Comparison of ENCODE assay signal across 26 cellular contexts in genomic region chr17:2931901-2932300, GRCh38.
DNase-seq lines count a peak whose midpoint lies in the region; ATAC-seq, FAIRE-seq and TF ChIP-seq lines count a peak whose summit lies in the region.
"Had no signal": no experiment of that assay in that cellular context is flagged by ENCODE, and none has a peak within 500 bp of the region (broad histone marks: within the 10 kb centered on the region; RNA-seq: fewer than 3 reads in every experiment).

No MANE protein-coding gene starts in this region.

- DNase-seq in OCI-LY7 (ENCODE audit: low spot score) (no peak), endodermal cell (no peak), neural crest cell (ENCODE audit: low read depth, low spot score) (no peak), small intestine (no peak), DMS53 treated with DMSO at 0.1 percent for 48 hours (lab: John Stamatoyannopoulos, UW; ENCODE audit: unreplicated experiment) (no peak), ovary (no peak)
- DNase-seq: activated CD4-positive, alpha-beta T cell treated with anti-CD3 and anti-CD28 coated beads, Interleukin-2, amount 50 U/mL, for 1 hour; activated naive CD4-positive, alpha-beta T cell treated with Interleukin-2 at 50 U/mL for 16 hours; adrenal gland; body of pancreas; Caco-2; left cardiac atrium; NCI-H146; NCI-H446; NCI-H748 treated with DMSO at 0.1 percent for 48 hours; substantia nigra; SW 1271; T-helper 9 cell; upper lobe of left lung had no signal

- H3K27ac ChIP-seq in DOHH2 (ENCODE audit: low read depth, low read length) (peak overlapping the region; percentile 80), OCI-LY7 (ENCODE audit: low read depth, low read length, poor library complexity, severe bottlenecking) (peak overlapping the region; percentile 89), endodermal cell (ENCODE audit: low read depth, low read length) (no peak overlapping the region), small intestine (ENCODE audit: low read depth in 1 of 2, low read length in 1 of 2) (no peak overlapping the region), ovary (no peak overlapping the region)
- H3K27ac ChIP-seq: adrenal gland, body of pancreas, C4-2B, upper lobe of left lung had no signal

- intact Hi-C loops in OCI-LY7 (cut with micrococcal nuclease; ENCODE audit: unreplicated experiment) (loop anchor here (1.0 to 2.0 kb wide), 2 partner anchors 71 to 83 kb away; no protein-coding TSS in a partner anchor), ovary (cut with DNase I) (no loop called here)

- H3K36me3 ChIP-seq in DOHH2 (ENCODE audit: control insufficient read depth, low read length): no peaks in the 10 kb centered on the region
- H3K36me3 ChIP-seq in OCI-LY7 (ENCODE audit: insufficient read depth, low read length): no peaks in the 10 kb centered on the region
- H3K36me3 ChIP-seq in endodermal cell (ENCODE audit: control insufficient read depth, insufficient read depth, low read length): no peaks in the 10 kb centered on the region
- no peaks in the 10 kb centered on the region for H3K36me3 ChIP-seq in small intestine (ENCODE audit: control insufficient read depth in 2 of 2, insufficient read depth in 2 of 2, low read length in 2 of 2)
- H3K36me3 ChIP-seq in ovary: no peaks in the 10 kb centered on the region
- H3K36me3 ChIP-seq: adrenal gland, upper lobe of left lung had no signal

- H3K9me2 ChIP-seq in DOHH2 (replicated peaks; ENCODE audit: control insufficient read depth, low read length): no peaks in the 10 kb centered on the region
- H3K9me2 ChIP-seq in OCI-LY7 (ENCODE audit: insufficient read depth, low read length): no peaks in the 10 kb centered on the region

- no TSS peak for BruUV-seq in OCI-LY7 (replicated peaks; lab: Mats Ljungman, UMichigan)

- peaks cover 21% of the 10 kb centered on the region for H3K4me1 Mint-ChIP-seq in endodermal cell
- peaks cover 4% of the 10 kb centered on the region for H3K4me1 Mint-ChIP-seq in neural crest cell

- peak overlapping the region; percentile 66 for H3K4me2 ChIP-seq in DOHH2 (ENCODE audit: low read length)
- H3K4me2 ChIP-seq in OCI-LY7 (ENCODE audit: low read length): peak overlapping the region; percentile 77

- ATAC-seq in HG03457 (IDR thresholded peaks at IDR 0.05; ENCODE audit: unreplicated experiment): no peak
- ATAC-seq: body of pancreas, left cardiac atrium had no signal

- H3K4me1 ChIP-seq in DOHH2 (ENCODE audit: control insufficient read depth, low read length) (peaks cover 47% of the 10 kb centered on the region), OCI-LY7 (ENCODE audit: insufficient read depth, low read length, poor library complexity, severe bottlenecking) (peaks cover 51% of the 10 kb centered on the region), endodermal cell (ENCODE audit: control insufficient read depth, insufficient read depth, low read length) (peaks cover 7% of the 10 kb centered on the region), small intestine (ENCODE audit: control insufficient read depth in 2 of 2, insufficient read depth in 1 of 2, low read depth in 1 of 2, low read length in 1 of 2) (peaks cover 0 to 4% of the 10 kb centered on the region in 2 donors), ovary (ENCODE audit: insufficient read depth) (no peaks in the 10 kb centered on the region)
- H3K4me1 ChIP-seq: adrenal gland had no signal

- POLR2A ChIA-PET in OCI-LY7 (lab: Charles Lee): interaction anchor here (0.6 to 3.1 kb wide), 8 partner anchors 14 to 1569 kb away, joined by 3 to 18 read pairs (median 4); no protein-coding TSS in a partner anchor

- no peaks in the 10 kb centered on the region for H3K27me3 ChIP-seq in DOHH2 (ENCODE audit: control insufficient read depth, low read length)
- H3K27me3 ChIP-seq in endodermal cell (ENCODE audit: control insufficient read depth, insufficient read depth, low read length, poor library complexity, severe bottlenecking): no peaks in the 10 kb centered on the region
- no peaks in the 10 kb centered on the region for H3K27me3 ChIP-seq in small intestine (ENCODE audit: control insufficient read depth in 2 of 2, insufficient read depth in 2 of 2, low read length in 2 of 2)
- no peaks in the 10 kb centered on the region for H3K27me3 ChIP-seq in ovary
- H3K27me3 ChIP-seq: adrenal gland, body of pancreas, upper lobe of left lung had no signal

- FAIRE-seq in small intestine (lab: Jason Lieb, UNC): no peak
- FAIRE-seq: frontal cortex, G401.6 had no signal

- CTCF ChIA-PET in OCI-LY7 (lab: Charles Lee; ENCODE audit: unreplicated experiment): no interaction called here

- H4K20me1 ChIP-seq in DOHH2 (ENCODE audit: control insufficient read depth, insufficient read depth, low read depth, low read length) (no peaks in the 10 kb centered on the region), OCI-LY7 (ENCODE audit: insufficient read depth, low read length) (no peaks in the 10 kb centered on the region)

- H3K9me3 ChIP-seq in DOHH2 (ENCODE audit: control insufficient read depth, insufficient read depth, low read length): no peaks in the 10 kb centered on the region
- no peaks in the 10 kb centered on the region for H3K9me3 ChIP-seq in OCI-LY7 (ENCODE audit: low read length)
- no peaks in the 10 kb centered on the region for H3K9me3 ChIP-seq in endodermal cell (ENCODE audit: control insufficient read depth, low read length)
- no peaks in the 10 kb centered on the region for H3K9me3 ChIP-seq in small intestine (ENCODE audit: control insufficient read depth, low read depth)
- H3K9me3 ChIP-seq in ovary: no peaks in the 10 kb centered on the region
- H3K9me3 ChIP-seq: adrenal gland, body of pancreas, Caco-2, upper lobe of left lung had no signal

- no peak for TF ChIP-seq POLR2A in ovary (IDR thresholded peaks at IDR 0.05)

- H3K27ac Mint-ChIP-seq in endodermal cell (peak overlapping the region; percentile 90), neural crest cell (ENCODE audit: unreplicated experiment) (peak overlapping the region; percentile 71)
- H3K27ac Mint-ChIP-seq: stimulated activated naive B cell treated with anti-CD40 and anti-IgM and Interleukin-4, amounts not matched to agents 10 μg/mL and 1 μg/mL and 100 μg/mL, for 72 hours had no signal

- H3K9me3 Mint-ChIP-seq in endodermal cell (no peaks in the 10 kb centered on the region), neural crest cell (no peaks in the 10 kb centered on the region)
- H3K9me3 Mint-ChIP-seq: activated B cell treated with CpG ODN at 0.5 μM for 24 hours; stimulated activated naive B cell treated with anti-CD40 and anti-IgM and Interleukin-4, amounts not matched to agents 10 μg/mL and 1 μg/mL and 100 μg/mL, for 72 hours had no signal

- peaks cover 22% of the 10 kb centered on the region for H3F3A ChIP-seq in DOHH2 (ENCODE audit: control insufficient read depth, insufficient read depth)

- peaks cover 25% of the 10 kb centered on the region for H3K36me3 Mint-ChIP-seq in endodermal cell (ENCODE audit: low read depth)
- no peaks in the 10 kb centered on the region for H3K36me3 Mint-ChIP-seq in neural crest cell (ENCODE audit: low read depth)
- H3K36me3 Mint-ChIP-seq: stimulated activated naive B cell treated with anti-CD40 and anti-IgM and Interleukin-4, amounts not matched to agents 10 μg/mL and 1 μg/mL and 100 μg/mL, for 72 hours had no signal

- peak overlapping the region; percentile 42; the same call in 1 of the 2 replicates for H2AFZ ChIP-seq in OCI-LY7 (ENCODE audit: low read length)

- peak overlapping the region; percentile 20 for H3K4me3 Mint-ChIP-seq in endodermal cell
- H3K4me3 Mint-ChIP-seq in neural crest cell: no peak overlapping the region

- peaks cover 5% of the 10 kb centered on the region; the same call in 1 of the 2 replicates for H3K79me2 ChIP-seq in DOHH2 (ENCODE audit: control insufficient read depth, low read length)
- H3K79me2 ChIP-seq in OCI-LY7 (ENCODE audit: insufficient read depth, low read depth, low read length): no peaks in the 10 kb centered on the region

- TF ChIP-seq EP300 in ovary (IDR thresholded peaks at IDR 0.05): no peak

- peak overlapping the region; percentile 53 for H3K4me3 ChIP-seq in DOHH2 (ENCODE audit: low read length)
- H3K4me3 ChIP-seq in OCI-LY7 (ENCODE audit: low read depth, low read length, poor library complexity, severe bottlenecking): peak overlapping the region; percentile 55
- no peak overlapping the region for H3K4me3 ChIP-seq in endodermal cell (ENCODE audit: low read length)
- no peak overlapping the region for H3K4me3 ChIP-seq in small intestine (ENCODE audit: low read depth in 1 of 2, low read length in 2 of 2)
- H3K4me3 ChIP-seq in ovary: no peak overlapping the region
- H3K4me3 ChIP-seq: adrenal gland, body of pancreas, upper lobe of left lung had no signal

- H3K27me3 Mint-ChIP-seq in endodermal cell (ENCODE audit: insufficient read depth): no peaks in the 10 kb centered on the region
- peaks cover 11% of the 10 kb centered on the region for H3K27me3 Mint-ChIP-seq in neural crest cell (ENCODE audit: low read depth)

- H3K9ac ChIP-seq in endodermal cell (ENCODE audit: extremely low read depth, low read length, poor library complexity, severe bottlenecking): no peak overlapping the region

- TF ChIP-seq CTCF in DOHH2 (IDR thresholded peaks at IDR 0.05; ENCODE audit: low read depth, low read length, poor library complexity, severe bottlenecking) (no peak), OCI-LY7 (conservative IDR thresholded peaks at IDR 0.05; ENCODE audit: low read length) (no peak), endodermal cell (conservative IDR thresholded peaks at IDR 0.05) (no peak), neural crest cell (conservative IDR thresholded peaks at IDR 0.05) (no peak), ovary (IDR thresholded peaks at IDR 0.05) (no peak)

- WGBS in endodermal cell (ENCODE audit: insufficient coverage in 1 of 2, insufficient read length in 1 of 2), 2 experiments: 82 to 95% methylated on average over 4 to 11 of the region's 11 CpGs
- 74 to 85% (median 75%) methylated on average over 11 of the region's 11 CpGs for WGBS in small intestine, 3 donors
- 50 to 56% (median 51%) methylated on average over 11 of the region's 11 CpGs for WGBS in ovary, 3 donors

Comparison
In these comparisons a context has a peak if more than half of its experiments do, and no peak if none do; other contexts are left out.
1. H3K27ac ChIP-seq: peak in DOHH2 (single experiment) and OCI-LY7 (single experiment); none in endodermal cell (single experiment), small intestine (0 of 2) and ovary (0 of 2).
2. H3K4me3 ChIP-seq: peak in DOHH2 (single experiment) and OCI-LY7 (single experiment); none in endodermal cell (single experiment), small intestine (0 of 2) and ovary (single experiment).